12 cellular contexts compared by ENCODE assay signal in the genomic region with DNA sequence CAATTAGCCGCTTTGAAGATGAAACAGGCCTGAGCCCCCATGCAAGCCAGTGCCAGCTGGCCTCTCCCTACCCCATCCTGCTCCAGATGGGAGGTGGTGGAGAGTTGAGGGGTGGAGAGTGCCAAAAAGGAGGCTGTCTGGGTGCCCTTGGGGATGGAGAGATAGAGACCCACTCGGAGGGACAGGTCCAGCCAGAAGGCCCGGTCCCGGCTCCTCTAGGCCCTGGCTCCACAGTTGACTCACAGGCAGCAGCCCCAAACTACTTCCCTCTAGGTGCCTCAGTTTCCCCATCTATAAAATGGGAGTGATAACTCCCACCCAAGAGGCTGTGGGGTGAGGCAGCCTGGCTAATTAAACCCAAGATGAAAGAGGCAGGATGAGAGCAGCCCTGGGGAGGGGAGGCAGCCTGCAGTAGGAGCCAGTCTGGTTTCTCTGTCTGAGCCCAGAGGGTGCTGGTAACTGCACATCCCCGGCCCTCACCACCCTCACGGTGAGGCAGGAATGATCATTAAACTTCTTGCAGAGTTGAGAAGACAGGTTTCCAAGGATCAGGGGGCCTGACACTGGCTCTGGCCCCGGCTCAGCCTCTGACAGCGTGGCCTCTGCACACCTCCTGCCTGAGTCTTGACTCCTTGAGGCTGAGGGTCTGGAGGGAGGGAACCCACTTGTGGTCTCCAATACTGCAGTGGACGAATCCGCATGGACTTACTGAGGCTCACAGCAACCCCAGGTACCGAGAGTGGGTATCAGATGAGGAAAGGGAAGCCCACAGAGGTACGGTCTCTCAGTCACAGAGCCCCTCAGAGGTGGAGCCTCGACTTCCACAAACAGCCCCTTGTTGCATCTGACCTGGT. TPM values are rescaled to one million over a fixed set of nuclear protein-coding genes. Genes with fewer than 3 reads are reported as not detected.
DNase-seq lines count a peak whose midpoint lies in the region; ATAC-seq and TF ChIP-seq lines count a peak whose summit lies in the region.
"Had no signal": no experiment of that assay in that cellular context is flagged by ENCODE, and none has a peak within 500 bp of the region (broad histone marks: within the 10 kb centered on the region; RNA-seq: fewer than 3 reads in every experiment).

No MANE protein-coding gene starts in this region.

- H4K20me1 ChIP-seq in BLaER1 (peaks cover 44% of the 10 kb centered on the region), mammary epithelial cell (ENCODE audit: insufficient read depth, low read length) (no peaks in the 10 kb centered on the region)

- H3K4me3 Mint-ChIP-seq in naive B cell, result peak overlapping the region; percentile 11 to 71 (median 50)

- H3K9me3 ChIP-seq in BLaER1 (no peaks in the 10 kb centered on the region), mammary epithelial cell (replicated peaks; ENCODE audit: insufficient read depth, low read length) (no peaks in the 10 kb centered on the region)

- H3K4me2 ChIP-seq in BLaER1 (peak overlapping the region; percentile 89), mammary epithelial cell (ENCODE audit: insufficient read depth, low read depth, low read length) (peak overlapping the region; percentile 73)

- WGBS in mammary epithelial cell (ENCODE audit: low coverage, missing lambda C conversion rate), result 88% methylated on average over 7 of the region's 13 CpGs

- H3K27ac ChIP-seq in BLaER1 (no peak overlapping the region), mammary epithelial cell (ENCODE audit: insufficient read depth, low read depth, low read length) (no peak overlapping the region)

- CTCF ChIA-PET in mammary epithelial cell (lab: Charles Lee; ENCODE audit: low non-redundant PET), result no interaction called here

- H3K27me3 Mint-ChIP-seq in naive B cell, result peaks cover 4 to 15% (median 6%) of the 10 kb centered on the region in 3 donors

- peaks cover 34% of the 10 kb centered on the region for H3K79me2 ChIP-seq in mammary epithelial cell (ENCODE audit: insufficient read depth, low read length)

- H3K9me3 Mint-ChIP-seq in naive B cell, result no peaks in the 10 kb centered on the region

- peaks cover 5 to 22% (median 14%) of the 10 kb centered on the region in 3 donors for H3K4me1 Mint-ChIP-seq in naive B cell

- H3K4me1 ChIP-seq in BLaER1 (peaks cover 49% of the 10 kb centered on the region), mammary epithelial cell (ENCODE audit: insufficient read depth, low read length) (peaks cover 47% of the 10 kb centered on the region)

- in situ Hi-C loops in GM13976 (cut with MboI; ENCODE audit: low sequenced_read_pairs, unreplicated experiment), result no loop called here
- in situ Hi-C loops in mammary epithelial cell (cut with MboI; ENCODE audit: low sequenced_read_pairs in 2 of 2), result loop anchor here in 1 of 2 donors (5.0 kb wide), 1 partner anchor 35 kb away; no protein-coding TSS in a partner anchor

- no peak overlapping the region for H2AFZ ChIP-seq in mammary epithelial cell (ENCODE audit: low read depth, low read length)

- no peak overlapping the region for H3K9ac ChIP-seq in BLaER1
- no peak overlapping the region for H3K9ac ChIP-seq in mammary epithelial cell (ENCODE audit: insufficient read depth, low read length)

- TF ChIP-seq CTCF in GM13976 (IDR thresholded peaks at IDR 0.05; ENCODE audit: borderline replicate concordance, control extremely low read depth, extremely low read depth, insufficient read depth, missing control alignments), result no peak
- TF ChIP-seq CTCF in mammary epithelial cell (conservative IDR thresholded peaks at IDR 0.05 in 1 of 2, IDR thresholded peaks at IDR 0.05 in 1 of 2; ENCODE audit: extremely low read depth in 1 of 2, insufficient read depth in 1 of 2, low read depth in 1 of 2, low read length in 2 of 2), result no peak

- no peaks in the 10 kb centered on the region for H3K36me3 Mint-ChIP-seq in naive B cell

- dilution Hi-C loops in mammary epithelial cell (cut with HindIII; ENCODE audit: low sequenced_read_pairs), result no loop called here

- H3K4me3 ChIP-seq in BLaER1, result peak overlapping the region; percentile 93; the same call in 1 of the 2 replicates
- H3K4me3 ChIP-seq in mammary epithelial cell (replicated peaks in 1 of 3; ENCODE audit: insufficient read depth in 1 of 3, low read depth in 2 of 3, low read length in 3 of 3), result no peak overlapping the region

- no TSS peak for BruUV-seq in mammary epithelial cell (replicated peaks; lab: Mats Ljungman, UMichigan)

- DNase-seq in GM13976 (ENCODE audit: low spot score), result peak; percentile 36
- no peak for DNase-seq in mammary epithelial cell
- no peak for DNase-seq in naive B cell
- DNase-seq in stimulated activated naive CD8-positive, alpha-beta T cell treated with anti-CD3 and anti-CD28 coated beads, Interleukin-15, Interleukin-2, amounts not matched to agents 100 U/mL and 50 U/mL, for 24 hours, result no peak
- DNase-seq in NCI-H748 (lab: John Stamatoyannopoulos, UW; ENCODE audit: unreplicated experiment), result no peak
- DNase-seq: NCI-H1436; NK-92 treated with Interleukin-12 subunit alpha and Interleukin-12 subunit beta, amount 100 ng/mL, for 24 hours had no signal

- H3K36me3 ChIP-seq in BLaER1 (peaks cover 22% of the 10 kb centered on the region), mammary epithelial cell (ENCODE audit: insufficient read depth, low read length) (no peaks in the 10 kb centered on the region)

- intact Hi-C loops in mammary epithelial cell (cut with micrococcal nuclease), result no loop called here

- H3K27me3 ChIP-seq in BLaER1 (peaks cover 58% of the 10 kb centered on the region), mammary epithelial cell (ENCODE audit: insufficient read depth, low read length) (no peaks in the 10 kb centered on the region)

- ATAC-seq in naive B cell (ENCODE audit: low read depth in 2 of 2) (no peak), HG03039 (IDR thresholded peaks at IDR 0.05; ENCODE audit: unreplicated experiment) (no peak), HG03457 (IDR thresholded peaks at IDR 0.05; ENCODE audit: unreplicated experiment) (no peak)
- ATAC-seq in stimulated activated naive CD8-positive, alpha-beta T cell treated with anti-CD3 and anti-CD28 coated beads, Interleukin-15, Interleukin-2, amounts not matched to agents 100 U/mL and 50 U/mL, for 24 hours, result no peak

- H3K27ac Mint-ChIP-seq in naive B cell, result peak overlapping the region in 1 of 6 donors; percentile 24

RNA-seq across cellular contexts. Expression of gene AP5B1, which starts 1.4 kb away (rescaled TPM):
- 10 to 100 TPM; 10.5 to 14.5 TPM for total RNA-seq in mammary epithelial cell
- polyA plus RNA-seq in mammary epithelial cell, result 5.6 TPM
- polyA minus RNA-seq in mammary epithelial cell, result 5.8 TPM
- polyA plus RNA-seq in naive B cell (ENCODE audit: low read depth in 6 of 6), result 10 to 100 TPM in 2 of 6 donors, 1 to 10 TPM in 4; 3.4 to 17.2 (median 9.6) TPM

RNA-seq across cellular contexts. Expression of gene OVOL1, which starts 4.7 kb away (rescaled TPM):
- 1 to 10 TPM; 2.7 to 3.0 TPM for total RNA-seq in mammary epithelial cell
- 2.3 TPM for polyA plus RNA-seq in mammary epithelial cell
- polyA minus RNA-seq in mammary epithelial cell, result 0.47 TPM
- polyA plus RNA-seq in naive B cell (ENCODE audit: low read depth in 6 of 6), result not detected
- total RNA-seq: activated CD8-positive, alpha-beta memory T cell treated with anti-CD3 and anti-CD28 coated beads for 36 hours had no signal
- polyA plus RNA-seq: BJ had no signal

RNA-seq across cellular contexts. Expression of gene SNX32, which starts 51.6 kb away (rescaled TPM):
- total RNA-seq in mammary epithelial cell, result 1 to 10 TPM in 1 of 2 donors, under 1 TPM in 1; 0.85 to 1.5 TPM
- 0.15 TPM for polyA plus RNA-seq in mammary epithelial cell
- not detected for polyA minus RNA-seq in mammary epithelial cell
- polyA plus RNA-seq in naive B cell (ENCODE audit: low read depth in 6 of 6), result 1 to 10 TPM in 5 of 6 donors, not detected in 1; 1.2 to 2.6 (median 1.7) TPM
